15 cellular contexts compared by ENCODE assay signal in the genomic region with DNA sequence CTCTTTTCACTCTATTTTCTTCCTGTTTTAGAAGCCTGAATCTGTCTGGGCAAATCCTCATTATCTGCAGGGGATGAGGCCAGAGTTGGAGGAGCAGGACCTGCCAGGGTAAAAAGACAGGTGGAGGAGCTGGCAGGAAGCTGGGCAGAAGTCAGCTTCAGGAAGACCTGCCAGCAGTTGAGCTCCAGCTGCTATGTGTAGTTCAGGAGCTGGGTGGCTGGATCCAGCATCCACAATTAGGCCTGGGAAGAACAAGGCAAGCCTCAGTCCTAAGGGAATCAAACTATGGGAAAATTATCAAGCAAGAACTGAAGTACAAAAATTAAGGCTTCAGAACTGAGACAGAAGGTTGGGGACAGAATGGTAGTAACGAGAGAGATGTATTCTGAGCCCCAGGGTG.
DNase-seq lines count a peak whose midpoint lies in the region; ATAC-seq and TF ChIP-seq lines count a peak whose summit lies in the region.
"Had no signal": no experiment of that assay in that cellular context is flagged by ENCODE, and none has a peak within 500 bp of the region (broad histone marks: within the 10 kb centered on the region; RNA-seq: fewer than 3 reads in every experiment).

No MANE protein-coding gene starts in this region.

- no peak overlapping the region for H4K91ac ChIP-seq in mesenchymal stem cell (ENCODE audit: low read length)

- 92% methylated on average over 1 of the region's 1 CpG for WGBS in mesenchymal stem cell

- peaks cover 32% of the 10 kb centered on the region for H3K4me1 Mint-ChIP-seq in nephron progenitor cell

- H3K23ac ChIP-seq in mesenchymal stem cell (ENCODE audit: low read length in 2 of 2) = no peak overlapping the region

- peak; percentile 45 for ATAC-seq in Right ventricle myocardium inferior
- ATAC-seq in GM21447 (IDR thresholded peaks at IDR 0.05; ENCODE audit: unreplicated experiment) = no peak

- H3K36me3 Mint-ChIP-seq in nephron progenitor cell (ENCODE audit: low read depth) = no peaks in the 10 kb centered on the region

- H3K27ac ChIP-seq in SJCRH30 (no peak overlapping the region), mesenchymal stem cell (ENCODE audit: low read length, poor library complexity, severe bottlenecking) (no peak overlapping the region)

- no peak overlapping the region for H3K9ac ChIP-seq in mesenchymal stem cell (ENCODE audit: low read length)

- no peaks in the 10 kb centered on the region for H3K9me3 Mint-ChIP-seq in nephron progenitor cell

- H3K27me3 ChIP-seq in SJCRH30 (no peaks in the 10 kb centered on the region), mesenchymal stem cell (ENCODE audit: control insufficient read depth in 1 of 2, insufficient read depth in 1 of 2, low read length in 2 of 2) (no peaks in the 10 kb centered on the region)

- peak overlapping the region; percentile 11 to 37 for H3K18ac ChIP-seq in mesenchymal stem cell (ENCODE audit: low read depth in 1 of 2, low read length in 2 of 2)

- no peak overlapping the region for H2BK120ac ChIP-seq in mesenchymal stem cell (ENCODE audit: low read depth, low read length)

- H3K36me3 ChIP-seq in SJCRH30 (no peaks in the 10 kb centered on the region), mesenchymal stem cell (ENCODE audit: control insufficient read depth in 1 of 2, insufficient read depth in 2 of 2, low read depth in 1 of 2, low read length in 2 of 2) (no peaks in the 10 kb centered on the region)

- H3K4ac ChIP-seq in mesenchymal stem cell (ENCODE audit: low read depth in 1 of 2, low read length in 2 of 2) = peak overlapping the region; percentile 24 to 47

- no peak overlapping the region for H3K4me3 Mint-ChIP-seq in nephron progenitor cell

- no peak overlapping the region for H2BK5ac ChIP-seq in mesenchymal stem cell (ENCODE audit: low read depth, low read length, poor library complexity, severe bottlenecking)

- H3K4me2 ChIP-seq in mesenchymal stem cell (ENCODE audit: low read length, poor library complexity, severe bottlenecking) = no peak overlapping the region

- H3K9me3 ChIP-seq in SJCRH30 (replicated peaks) (no peaks in the 10 kb centered on the region), mesenchymal stem cell (ENCODE audit: control insufficient read depth, low read length) (no peaks in the 10 kb centered on the region)

- H3K27ac Mint-ChIP-seq in nephron progenitor cell = no peak overlapping the region

- H2BK12ac ChIP-seq in mesenchymal stem cell (ENCODE audit: low read length in 2 of 2) = peak overlapping the region in 1 of 2 experiments; percentile 29

- peaks cover 11% of the 10 kb centered on the region for H3K4me1 ChIP-seq in SJCRH30
- peaks cover 3% of the 10 kb centered on the region for H3K4me1 ChIP-seq in mesenchymal stem cell (ENCODE audit: control insufficient read depth, insufficient read depth, low read depth, low read length)

- no peaks in the 10 kb centered on the region for H3K79me1 ChIP-seq in mesenchymal stem cell (replicated peaks; ENCODE audit: low read length, poor library complexity, severe bottlenecking)

- H2AK5ac ChIP-seq in mesenchymal stem cell (ENCODE audit: low read length, severe bottlenecking) = no peak overlapping the region

- no peak overlapping the region for H2AFZ ChIP-seq in mesenchymal stem cell (ENCODE audit: low read depth, low read length)

- no peak overlapping the region for H3K14ac ChIP-seq in mesenchymal stem cell (ENCODE audit: low read length in 2 of 2)

- intact Hi-C loops in Right ventricle myocardium inferior (cut with DNase I) (no loop called here), cardiac septum (cut with DNase I) (loop anchor here (5.0 kb wide), 1 partner anchor 78 kb away; no protein-coding TSS in a partner anchor)

- H3K27me3 Mint-ChIP-seq in nephron progenitor cell (ENCODE audit: low read depth, poor library complexity) = no peaks in the 10 kb centered on the region

- H3K4me3 ChIP-seq in SJCRH30 (no peak overlapping the region), mesenchymal stem cell (ENCODE audit: insufficient read depth in 1 of 2, low read depth in 1 of 2, low read length in 2 of 2) (no peak overlapping the region)
- H3K4me3 ChIP-seq: GM12878 had no signal

- no peak for TF ChIP-seq CTCF in nephron progenitor cell (IDR thresholded peaks at IDR 0.05)

- H2BK15ac ChIP-seq in mesenchymal stem cell (ENCODE audit: low read depth, poor library complexity, severe bottlenecking) = no peak overlapping the region

- DNase-seq in Right ventricle myocardium inferior (ENCODE audit: missing footprints) (no peak), cardiac septum (ENCODE audit: low spot score) (no peak), SJCRH30 (peak; percentile 6 to 41), mesenchymal stem cell (no peak), Ammon's horn (ENCODE audit: low spot score) (no peak), cerebellum (ENCODE audit: low spot score) (no peak), nephron progenitor cell (no peak)
- DNase-seq: DMS79, NCI-H1694, NCI-H2107, NCI-H345, NCI-H526 treated with DMSO at 0.1 percent for 48 hours, SHP77 had no signal

- no peak overlapping the region for H4K8ac ChIP-seq in mesenchymal stem cell (ENCODE audit: low read length)

Comparison
In these comparisons a context has a peak if more than half of its experiments do, and no peak if none do; other contexts are left out.
1. DNase-seq: peak in SJCRH30 (2 of 2); none in Right ventricle myocardium inferior (single experiment), cardiac septum (single experiment), mesenchymal stem cell (single experiment), Ammon's horn (single experiment), cerebellum (single experiment) and nephron progenitor cell (single experiment).